15 cellular contexts compared by ENCODE assay signal in the genomic region with DNA sequence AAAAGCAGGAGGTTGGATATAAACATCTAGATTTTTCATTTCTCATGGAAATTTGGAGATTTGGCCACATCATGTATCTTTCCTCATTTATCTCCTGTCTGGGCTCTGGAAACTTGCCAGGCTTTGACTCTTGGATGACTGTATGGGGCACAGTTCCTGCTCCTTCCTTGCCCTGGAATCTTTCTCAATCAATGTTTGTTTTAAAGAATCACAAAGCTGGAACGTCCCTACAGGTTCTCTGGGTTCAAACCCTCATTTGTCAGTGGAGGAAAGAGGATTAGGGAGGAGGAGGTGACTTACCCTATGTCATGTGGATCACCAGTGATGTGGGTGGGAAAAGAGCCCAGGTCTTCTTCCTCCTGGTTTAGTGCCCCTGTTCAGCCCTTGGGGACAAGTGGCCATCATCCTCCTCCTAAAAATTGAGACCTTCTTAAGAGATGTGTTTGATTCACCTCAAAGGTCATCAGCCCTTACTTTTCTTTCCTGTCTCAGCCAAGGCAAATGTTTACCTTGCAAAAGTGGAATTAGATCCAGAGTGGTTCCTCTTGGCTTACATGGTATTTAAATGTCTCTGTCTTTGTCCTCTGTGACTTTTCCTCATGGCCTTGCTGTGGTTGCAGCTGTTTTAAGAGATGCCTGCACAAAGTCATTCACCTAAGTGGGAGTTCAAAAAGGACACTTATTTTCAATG. TPM values are rescaled to one million over a fixed set of nuclear protein-coding genes. Genes with fewer than 3 reads are reported as not detected.
DNase-seq lines count a peak whose midpoint lies in the region; FAIRE-seq and TF ChIP-seq lines count a peak whose summit lies in the region.
"Had no signal": no experiment of that assay in that cellular context is flagged by ENCODE, and none has a peak within 500 bp of the region (broad histone marks: within the 10 kb centered on the region; RNA-seq: fewer than 3 reads in every experiment).

No MANE protein-coding gene starts in this region.

- no peak for TF ChIP-seq CTCF in foreskin fibroblast (IDR thresholded peaks at IDR 0.05; ENCODE audit: low read depth, low read length)

- FAIRE-seq in GM12891 (lab: Jason Lieb, UNC): no peak

- no peak overlapping the region for H3K4me3 ChIP-seq in foreskin fibroblast (ENCODE audit: low read depth in 1 of 2, low read length in 2 of 2)
- H3K4me3 ChIP-seq: ovary had no signal

- no peak for TF ChIP-seq POLR2A in GM12891 (IDR thresholded peaks at IDR 0.05; ENCODE audit: low read depth, low read length)

- DNase-seq in A172 (ENCODE audit: low spot score) (peak; percentile 47), HCEC 1CT (peak; percentile 54), RPMI7951 (ENCODE audit: low read depth) (peak; percentile 65), foreskin fibroblast (peak; percentile 85 to 93), SIG-M5 (lab: John Stamatoyannopoulos, UW) (no peak), GM12891 (ENCODE audit: insufficient read length, low spot score) (no peak), NCI-H187 (lab: John Stamatoyannopoulos, UW) (no peak), NCI-H187 treated with DMSO at 0.1 percent for 48 hours (lab: John Stamatoyannopoulos, UW) (no peak)
- DNase-seq: activated CD4-positive, alpha-beta T cell treated with anti-CD3 and anti-CD28 coated beads for 48 hours; cortex of kidney; DMS53; foreskin melanocyte; immature natural killer cell; ovary; stimulated activated CD4-positive, alpha-beta T cell treated with anti-CD3 and anti-CD28 coated beads, Interleukin-15, amount 100 ng/mL, for 24 hours had no signal

TF ChIP-seq in GM12891, 5 proteins besides CTCF, POLR2A, EP300 and RAD21:
- TF ChIP-seq SPI1 (IDR thresholded peaks at IDR 0.05; ENCODE audit: low read depth, low read length) (no peak), TAF1 (IDR thresholded peaks at IDR 0.05; ENCODE audit: low read depth, low read length) (no peak), POLR2AphosphoS5 (IDR thresholded peaks at IDR 0.05; ENCODE audit: low read depth, low read length) (no peak), POU2F2 (IDR thresholded peaks at IDR 0.05; ENCODE audit: low read depth, low read length) (no peak), PAX5 (IDR thresholded peaks at IDR 0.05; ENCODE audit: insufficient read depth, low read length, severe bottlenecking) (no peak)

RNA-seq across cellular contexts. Expression of gene PDZD8, which starts 38.8 kb away (rescaled TPM):
- 23.9 and 24.8 TPM in 2 replicates for total RNA-seq in A172 (2014; rRNA removed; shearing (Covaris generic))
- 8.5 and 11.9 TPM in 2 replicates for total RNA-seq in RPMI7951 (2014; rRNA removed; shearing (Covaris generic))
- 5.0 TPM for polyA plus RNA-seq in GM12891 (2012; ENCODE audit: low read depth, missing spikeins)

Comparison
In these comparisons a context has a peak if more than half of its experiments do, and no peak if none do; other contexts are left out.
1. DNase-seq: peak in A172 (single experiment), HCEC 1CT (single experiment), RPMI7951 (single experiment) and foreskin fibroblast (2 of 2); none in SIG-M5 (single experiment), GM12891 (single experiment), NCI-H187 (0 of 2) and NCI-H187 treated with DMSO at 0.1 percent for 48 hours (single experiment).